1 cellular context compared by ENCODE assay signal in the genomic region with DNA sequence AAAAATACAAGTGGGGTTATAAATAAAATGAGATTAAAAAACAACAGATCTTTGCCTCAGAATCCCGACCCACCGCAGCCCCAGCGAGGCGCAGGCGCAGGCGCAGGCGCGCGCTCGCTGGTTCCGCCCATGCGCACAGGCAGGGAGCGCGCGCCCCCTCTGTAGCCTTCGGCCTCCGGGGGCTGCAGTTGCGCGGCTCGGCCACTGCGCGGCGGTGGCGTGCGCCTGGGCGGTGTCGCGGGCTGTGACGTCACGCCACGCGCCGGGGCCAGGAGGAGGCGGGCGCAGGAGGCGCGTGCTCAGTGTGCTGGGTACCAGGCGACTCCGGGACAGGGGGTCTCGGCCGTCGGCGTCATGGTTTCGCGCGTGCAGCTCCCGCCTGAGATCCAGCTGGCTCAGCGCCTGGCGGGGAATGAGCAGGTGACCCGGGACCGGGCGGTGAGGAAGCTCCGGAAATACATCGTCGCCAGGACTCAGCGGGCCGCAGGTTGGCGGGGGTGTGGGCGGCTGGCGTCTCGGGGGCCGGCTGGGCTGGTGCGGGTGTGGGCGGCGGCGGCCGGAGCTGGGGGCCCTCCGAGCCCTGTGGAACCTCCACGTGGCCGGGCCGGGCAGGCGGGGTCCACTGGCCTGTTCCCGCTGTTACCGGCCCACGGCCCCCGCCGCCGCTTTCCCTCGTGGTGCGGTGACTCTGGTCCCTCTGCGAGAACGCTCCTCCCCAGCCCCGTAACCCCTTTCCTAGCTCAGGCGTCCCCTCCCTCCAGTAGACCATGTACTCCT.
TF ChIP-seq lines count a peak whose summit lies in the region.

A gene with protein sequence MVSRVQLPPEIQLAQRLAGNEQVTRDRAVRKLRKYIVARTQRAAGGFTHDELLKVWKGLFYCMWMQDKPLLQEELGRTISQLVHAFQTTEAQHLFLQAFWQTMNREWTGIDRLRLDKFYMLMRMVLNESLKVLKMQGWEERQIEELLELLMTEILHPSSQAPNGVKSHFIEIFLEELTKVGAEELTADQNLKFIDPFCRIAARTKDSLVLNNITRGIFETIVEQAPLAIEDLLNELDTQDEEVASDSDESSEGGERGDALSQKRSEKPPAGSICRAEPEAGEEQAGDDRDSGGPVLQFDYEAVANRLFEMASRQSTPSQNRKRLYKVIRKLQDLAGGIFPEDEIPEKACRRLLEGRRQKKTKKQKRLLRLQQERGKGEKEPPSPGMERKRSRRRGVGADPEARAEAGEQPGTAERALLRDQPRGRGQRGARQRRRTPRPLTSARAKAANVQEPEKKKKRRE (plus strand): TSS at position 302 of the 777 bp plus-strand sequence. CDS start 53 bp downstream, at position 355.

TF ChIP-seq in HEK293, 187 proteins besides CTCF, POLR2A, EP300 and RAD21 (continued from another document and continues in another):
- TF ChIP-seq, protein P1, sequence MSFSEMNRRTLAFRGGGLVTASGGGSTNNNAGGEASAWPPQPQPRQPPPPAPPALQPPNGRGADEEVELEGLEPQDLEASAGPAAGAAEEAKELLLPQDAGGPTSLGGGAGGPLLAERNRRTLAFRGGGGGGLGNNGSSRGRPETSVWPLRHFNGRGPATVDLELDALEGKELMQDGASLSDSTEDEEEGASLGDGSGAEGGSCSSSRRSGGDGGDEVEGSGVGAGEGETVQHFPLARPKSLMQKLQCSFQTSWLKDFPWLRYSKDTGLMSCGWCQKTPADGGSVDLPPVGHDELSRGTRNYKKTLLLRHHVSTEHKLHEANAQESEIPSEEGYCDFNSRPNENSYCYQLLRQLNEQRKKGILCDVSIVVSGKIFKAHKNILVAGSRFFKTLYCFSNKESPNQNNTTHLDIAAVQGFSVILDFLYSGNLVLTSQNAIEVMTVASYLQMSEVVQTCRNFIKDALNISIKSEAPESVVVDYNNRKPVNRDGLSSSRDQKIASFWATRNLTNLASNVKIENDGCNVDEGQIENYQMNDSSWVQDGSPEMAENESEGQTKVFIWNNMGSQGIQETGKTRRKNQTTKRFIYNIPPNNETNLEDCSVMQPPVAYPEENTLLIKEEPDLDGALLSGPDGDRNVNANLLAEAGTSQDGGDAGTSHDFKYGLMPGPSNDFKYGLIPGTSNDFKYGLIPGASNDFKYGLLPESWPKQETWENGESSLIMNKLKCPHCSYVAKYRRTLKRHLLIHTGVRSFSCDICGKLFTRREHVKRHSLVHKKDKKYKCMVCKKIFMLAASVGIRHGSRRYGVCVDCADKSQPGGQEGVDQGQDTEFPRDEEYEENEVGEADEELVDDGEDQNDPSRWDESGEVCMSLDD (tag by site-specific recombination; IDR thresholded peaks at IDR 0.05), result no peak
- no peak for TF ChIP-seq ZNF621 (tag by site-specific recombination; IDR thresholded peaks at IDR 0.05)
- no peak for TF ChIP-seq ZNF837 (tag by site-specific recombination; IDR thresholded peaks at IDR 0.05)
- no peak for TF ChIP-seq ZNF585B (tag by site-specific recombination; IDR thresholded peaks at IDR 0.05)
- peak; percentile 63; the same call in 1 of the 2 replicates for TF ChIP-seq KLF8 (tag by site-specific recombination; IDR thresholded peaks at IDR 0.05)
- no peak for TF ChIP-seq ZNF223 (tag by site-specific recombination; IDR thresholded peaks at IDR 0.05)
- no peak for TF ChIP-seq ZNF175 (tag by site-specific recombination; IDR thresholded peaks at IDR 0.05)
- no peak for TF ChIP-seq REPIN1 (tag by site-specific recombination; IDR thresholded peaks at IDR 0.05; ENCODE audit: low read depth)
- no peak for TF ChIP-seq ZNF776 (tag by site-specific recombination; IDR thresholded peaks at IDR 0.05; ENCODE audit: borderline replicate concordance)
- TF ChIP-seq, protein P2, sequence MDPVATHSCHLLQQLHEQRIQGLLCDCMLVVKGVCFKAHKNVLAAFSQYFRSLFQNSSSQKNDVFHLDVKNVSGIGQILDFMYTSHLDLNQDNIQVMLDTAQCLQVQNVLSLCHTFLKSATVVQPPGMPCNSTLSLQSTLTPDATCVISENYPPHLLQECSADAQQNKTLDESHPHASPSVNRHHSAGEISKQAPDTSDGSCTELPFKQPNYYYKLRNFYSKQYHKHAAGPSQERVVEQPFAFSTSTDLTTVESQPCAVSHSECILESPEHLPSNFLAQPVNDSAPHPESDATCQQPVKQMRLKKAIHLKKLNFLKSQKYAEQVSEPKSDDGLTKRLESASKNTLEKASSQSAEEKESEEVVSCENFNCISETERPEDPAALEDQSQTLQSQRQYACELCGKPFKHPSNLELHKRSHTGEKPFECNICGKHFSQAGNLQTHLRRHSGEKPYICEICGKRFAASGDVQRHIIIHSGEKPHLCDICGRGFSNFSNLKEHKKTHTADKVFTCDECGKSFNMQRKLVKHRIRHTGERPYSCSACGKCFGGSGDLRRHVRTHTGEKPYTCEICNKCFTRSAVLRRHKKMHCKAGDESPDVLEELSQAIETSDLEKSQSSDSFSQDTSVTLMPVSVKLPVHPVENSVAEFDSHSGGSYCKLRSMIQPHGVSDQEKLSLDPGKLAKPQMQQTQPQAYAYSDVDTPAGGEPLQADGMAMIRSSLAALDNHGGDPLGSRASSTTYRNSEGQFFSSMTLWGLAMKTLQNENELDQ (tag by site-specific recombination; IDR thresholded peaks at IDR 0.05; ENCODE audit: low read depth), result no peak
- TF ChIP-seq, protein P3, sequence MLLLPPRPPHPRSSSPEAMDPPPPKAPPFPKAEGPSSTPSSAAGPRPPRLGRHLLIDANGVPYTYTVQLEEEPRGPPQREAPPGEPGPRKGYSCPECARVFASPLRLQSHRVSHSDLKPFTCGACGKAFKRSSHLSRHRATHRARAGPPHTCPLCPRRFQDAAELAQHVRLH (tag by site-specific recombination; IDR thresholded peaks at IDR 0.05), result no peak
- TF ChIP-seq ZFP69B (tag by site-specific recombination; IDR thresholded peaks at IDR 0.05), result no peak
- TF ChIP-seq ZNF302 (tag by site-specific recombination; IDR thresholded peaks at IDR 0.05; ENCODE audit: low read depth), result no peak
- TF ChIP-seq, protein P4, sequence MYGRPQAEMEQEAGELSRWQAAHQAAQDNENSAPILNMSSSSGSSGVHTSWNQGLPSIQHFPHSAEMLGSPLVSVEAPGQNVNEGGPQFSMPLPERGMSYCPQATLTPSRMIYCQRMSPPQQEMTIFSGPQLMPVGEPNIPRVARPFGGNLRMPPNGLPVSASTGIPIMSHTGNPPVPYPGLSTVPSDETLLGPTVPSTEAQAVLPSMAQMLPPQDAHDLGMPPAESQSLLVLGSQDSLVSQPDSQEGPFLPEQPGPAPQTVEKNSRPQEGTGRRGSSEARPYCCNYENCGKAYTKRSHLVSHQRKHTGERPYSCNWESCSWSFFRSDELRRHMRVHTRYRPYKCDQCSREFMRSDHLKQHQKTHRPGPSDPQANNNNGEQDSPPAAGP (tag by site-specific recombination; IDR thresholded peaks at IDR 0.05), result peak; percentile 62; the same call in 1 of the 2 replicates
- TF ChIP-seq GLI2 (tag by site-specific recombination; IDR thresholded peaks at IDR 0.05; ENCODE audit: borderline replicate concordance, low read depth), result no peak
- peak; percentile 70; the same call in 1 of the 2 replicates for TF ChIP-seq ZNF324 (tag by site-specific recombination; IDR thresholded peaks at IDR 0.05)
- TF ChIP-seq, protein P5, sequence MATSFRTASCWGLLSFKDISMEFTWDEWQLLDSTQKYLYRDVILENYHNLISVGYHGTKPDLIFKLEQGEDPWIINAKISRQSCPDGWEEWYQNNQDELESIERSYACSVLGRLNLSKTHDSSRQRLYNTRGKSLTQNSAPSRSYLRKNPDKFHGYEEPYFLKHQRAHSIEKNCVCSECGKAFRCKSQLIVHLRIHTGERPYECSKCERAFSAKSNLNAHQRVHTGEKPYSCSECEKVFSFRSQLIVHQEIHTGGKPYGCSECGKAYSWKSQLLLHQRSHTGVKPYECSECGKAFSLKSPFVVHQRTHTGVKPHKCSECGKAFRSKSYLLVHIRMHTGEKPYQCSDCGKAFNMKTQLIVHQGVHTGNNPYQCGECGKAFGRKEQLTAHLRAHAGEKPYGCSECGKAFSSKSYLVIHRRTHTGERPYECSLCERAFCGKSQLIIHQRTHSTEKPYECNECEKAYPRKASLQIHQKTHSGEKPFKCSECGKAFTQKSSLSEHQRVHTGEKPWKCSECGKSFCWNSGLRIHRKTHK (tag by site-specific recombination; IDR thresholded peaks at IDR 0.05), result no peak
- TF ChIP-seq ZNF610 (tag by site-specific recombination; IDR thresholded peaks at IDR 0.05; ENCODE audit: borderline replicate concordance), result peak; percentile 32; the same call in 1 of the 2 replicates
- 0 out of 2 replicates have a peak, but pooled peaks have one; percentile 60 for TF ChIP-seq ZNF391 (tag by site-specific recombination; IDR thresholded peaks at IDR 0.05; ENCODE audit: borderline replicate concordance, low read depth)
- TF ChIP-seq, protein P6, sequence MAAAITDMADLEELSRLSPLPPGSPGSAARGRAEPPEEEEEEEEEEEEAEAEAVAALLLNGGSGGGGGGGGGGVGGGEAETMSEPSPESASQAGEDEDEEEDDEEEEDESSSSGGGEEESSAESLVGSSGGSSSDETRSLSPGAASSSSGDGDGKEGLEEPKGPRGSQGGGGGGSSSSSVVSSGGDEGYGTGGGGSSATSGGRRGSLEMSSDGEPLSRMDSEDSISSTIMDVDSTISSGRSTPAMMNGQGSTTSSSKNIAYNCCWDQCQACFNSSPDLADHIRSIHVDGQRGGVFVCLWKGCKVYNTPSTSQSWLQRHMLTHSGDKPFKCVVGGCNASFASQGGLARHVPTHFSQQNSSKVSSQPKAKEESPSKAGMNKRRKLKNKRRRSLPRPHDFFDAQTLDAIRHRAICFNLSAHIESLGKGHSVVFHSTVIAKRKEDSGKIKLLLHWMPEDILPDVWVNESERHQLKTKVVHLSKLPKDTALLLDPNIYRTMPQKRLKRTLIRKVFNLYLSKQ (tag by site-specific recombination; IDR thresholded peaks at IDR 0.05; ENCODE audit: borderline replicate concordance), result no peak
- TF ChIP-seq TRIM28 (IDR thresholded peaks at IDR 0.05; ENCODE audit: borderline replicate concordance, low read length), result no peak
- peak; percentile 69 for TF ChIP-seq ZXDB (tag by site-specific recombination; IDR thresholded peaks at IDR 0.05)
- peak; percentile 57 for TF ChIP-seq YY1 (tag by site-specific recombination; IDR thresholded peaks at IDR 0.05)
- TF ChIP-seq ZNF16 (tag by site-specific recombination; IDR thresholded peaks at IDR 0.05; ENCODE audit: low read depth), result no peak
- peak; percentile 2; the same call in 1 of the 2 replicates for TF ChIP-seq KLF1 (tag by site-specific recombination; IDR thresholded peaks at IDR 0.05)
- TF ChIP-seq, protein P7, sequence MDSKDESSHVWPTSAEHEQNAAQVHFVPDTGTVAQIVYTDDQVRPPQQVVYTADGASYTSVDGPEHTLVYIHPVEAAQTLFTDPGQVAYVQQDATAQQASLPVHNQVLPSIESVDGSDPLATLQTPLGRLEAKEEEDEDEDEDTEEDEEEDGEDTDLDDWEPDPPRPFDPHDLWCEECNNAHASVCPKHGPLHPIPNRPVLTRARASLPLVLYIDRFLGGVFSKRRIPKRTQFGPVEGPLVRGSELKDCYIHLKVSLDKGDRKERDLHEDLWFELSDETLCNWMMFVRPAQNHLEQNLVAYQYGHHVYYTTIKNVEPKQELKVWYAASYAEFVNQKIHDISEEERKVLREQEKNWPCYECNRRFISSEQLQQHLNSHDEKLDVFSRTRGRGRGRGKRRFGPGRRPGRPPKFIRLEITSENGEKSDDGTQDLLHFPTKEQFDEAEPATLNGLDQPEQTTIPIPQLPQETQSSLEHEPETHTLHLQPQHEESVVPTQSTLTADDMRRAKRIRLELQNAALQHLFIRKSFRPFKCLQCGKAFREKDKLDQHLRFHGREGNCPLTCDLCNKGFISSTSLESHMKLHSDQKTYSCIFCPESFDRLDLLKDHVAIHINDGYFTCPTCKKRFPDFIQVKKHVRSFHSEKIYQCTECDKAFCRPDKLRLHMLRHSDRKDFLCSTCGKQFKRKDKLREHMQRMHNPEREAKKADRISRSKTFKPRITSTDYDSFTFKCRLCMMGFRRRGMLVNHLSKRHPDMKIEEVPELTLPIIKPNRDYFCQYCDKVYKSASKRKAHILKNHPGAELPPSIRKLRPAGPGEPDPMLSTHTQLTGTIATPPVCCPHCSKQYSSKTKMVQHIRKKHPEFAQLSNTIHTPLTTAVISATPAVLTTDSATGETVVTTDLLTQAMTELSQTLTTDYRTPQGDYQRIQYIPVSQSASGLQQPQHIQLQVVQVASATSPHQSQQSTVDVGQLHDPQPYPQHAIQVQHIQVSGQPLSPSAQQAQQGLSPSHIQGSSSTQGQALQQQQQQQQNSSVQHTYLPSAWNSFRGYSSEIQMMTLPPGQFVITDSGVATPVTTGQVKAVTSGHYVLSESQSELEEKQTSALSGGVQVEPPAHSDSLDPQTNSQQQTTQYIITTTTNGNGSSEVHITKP (tag by site-specific recombination; IDR thresholded peaks at IDR 0.05), result peak; percentile 60; the same call in 1 of the 2 replicates
- TF ChIP-seq, protein P8, sequence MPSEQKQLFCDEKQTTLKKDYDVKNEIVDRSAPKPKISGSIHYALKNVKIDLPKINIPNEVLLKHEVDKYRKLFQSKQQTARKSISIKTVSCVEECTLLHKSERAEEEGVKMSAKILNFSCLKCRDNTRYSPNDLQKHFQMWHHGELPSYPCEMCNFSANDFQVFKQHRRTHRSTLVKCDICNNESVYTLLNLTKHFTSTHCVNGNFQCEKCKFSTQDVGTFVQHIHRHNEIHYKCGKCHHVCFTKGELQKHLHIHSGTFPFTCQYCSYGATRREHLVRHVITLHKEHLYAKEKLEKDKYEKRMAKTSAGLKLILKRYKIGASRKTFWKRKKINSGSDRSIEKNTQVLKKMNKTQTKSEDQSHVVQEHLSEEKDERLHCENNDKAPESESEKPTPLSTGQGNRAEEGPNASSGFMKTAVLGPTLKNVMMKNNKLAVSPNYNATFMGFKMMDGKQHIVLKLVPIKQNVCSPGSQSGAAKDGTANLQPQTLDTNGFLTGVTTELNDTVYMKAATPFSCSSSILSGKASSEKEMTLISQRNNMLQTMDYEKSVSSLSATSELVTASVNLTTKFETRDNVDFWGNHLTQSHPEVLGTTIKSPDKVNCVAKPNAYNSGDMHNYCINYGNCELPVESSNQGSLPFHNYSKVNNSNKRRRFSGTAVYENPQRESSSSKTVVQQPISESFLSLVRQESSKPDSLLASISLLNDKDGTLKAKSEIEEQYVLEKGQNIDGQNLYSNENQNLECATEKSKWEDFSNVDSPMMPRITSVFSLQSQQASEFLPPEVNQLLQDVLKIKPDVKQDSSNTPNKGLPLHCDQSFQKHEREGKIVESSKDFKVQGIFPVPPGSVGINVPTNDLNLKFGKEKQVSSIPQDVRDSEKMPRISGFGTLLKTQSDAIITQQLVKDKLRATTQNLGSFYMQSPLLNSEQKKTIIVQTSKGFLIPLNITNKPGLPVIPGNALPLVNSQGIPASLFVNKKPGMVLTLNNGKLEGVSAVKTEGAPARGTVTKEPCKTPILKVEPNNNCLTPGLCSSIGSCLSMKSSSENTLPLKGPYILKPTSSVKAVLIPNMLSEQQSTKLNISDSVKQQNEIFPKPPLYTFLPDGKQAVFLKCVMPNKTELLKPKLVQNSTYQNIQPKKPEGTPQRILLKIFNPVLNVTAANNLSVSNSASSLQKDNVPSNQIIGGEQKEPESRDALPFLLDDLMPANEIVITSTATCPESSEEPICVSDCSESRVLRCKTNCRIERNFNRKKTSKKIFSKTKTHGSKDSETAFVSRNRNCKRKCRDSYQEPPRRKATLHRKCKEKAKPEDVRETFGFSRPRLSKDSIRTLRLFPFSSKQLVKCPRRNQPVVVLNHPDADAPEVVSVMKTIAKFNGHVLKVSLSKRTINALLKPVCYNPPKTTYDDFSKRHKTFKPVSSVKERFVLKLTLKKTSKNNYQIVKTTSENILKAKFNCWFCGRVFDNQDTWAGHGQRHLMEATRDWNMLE (tag by site-specific recombination; conservative IDR thresholded peaks at IDR 0.05; ENCODE audit: low read depth), result no peak
- peak; percentile 58; the same call in 1 of the 2 replicates for TF ChIP-seq IKZF3 (tag by site-specific recombination; IDR thresholded peaks at IDR 0.05)
- no peak for TF ChIP-seq ZNF157 (tag by site-specific recombination; IDR thresholded peaks at IDR 0.05)
